Comparison of ENCODE assay signal across 14 cellular contexts in the genomic region with DNA sequence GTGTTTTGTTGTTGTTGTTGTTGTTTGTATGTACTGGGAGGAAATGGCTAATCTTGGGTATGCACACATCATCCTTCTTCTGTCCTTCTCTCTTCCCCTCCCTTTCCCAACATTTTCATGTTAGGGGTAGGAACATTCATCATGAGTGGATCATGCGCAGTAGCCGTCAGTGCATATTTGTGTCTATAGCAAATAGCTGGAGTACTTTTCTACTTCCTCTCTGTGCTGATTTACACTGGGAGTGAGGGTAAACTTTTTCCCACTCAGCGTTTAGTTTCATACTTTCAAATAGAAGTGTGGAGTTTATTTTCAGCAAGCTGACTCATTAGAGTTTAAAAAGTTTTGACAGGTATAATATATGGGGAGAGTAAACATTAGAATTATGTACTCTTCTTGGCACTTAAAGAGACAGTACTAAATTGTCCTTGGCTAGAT.
A peak's percentile ranks its signal among the peaks of the same experiment; 100 is the strongest.
DNase-seq lines count a peak whose midpoint lies in the region; ATAC-seq and TF ChIP-seq lines count a peak whose summit lies in the region.
"Had no signal": no experiment of that assay in that cellular context is flagged by ENCODE, and none has a peak within 500 bp of the region (broad histone marks: within the 10 kb centered on the region; RNA-seq: fewer than 3 reads in every experiment).

No MANE protein-coding gene starts in this region.

- H3K36me3 ChIP-seq in breast epithelium, result no peaks in the 10 kb centered on the region
- no peaks in the 10 kb centered on the region for H3K36me3 ChIP-seq in mammary epithelial cell (ENCODE audit: insufficient read depth, low read length)
- H3K36me3 ChIP-seq in vagina, result no peaks in the 10 kb centered on the region
- H3K36me3 ChIP-seq: SJSA1 had no signal

- in situ Hi-C loops in mammary epithelial cell (cut with MboI; ENCODE audit: low sequenced_read_pairs in 2 of 2), result no loop called here

- TF ChIP-seq CTCF in breast epithelium (IDR thresholded peaks at IDR 0.05) (no peak), mammary epithelial cell (conservative IDR thresholded peaks at IDR 0.05 in 1 of 2, IDR thresholded peaks at IDR 0.05 in 1 of 2; ENCODE audit: extremely low read depth in 1 of 2, insufficient read depth in 1 of 2, low read depth in 1 of 2, low read length in 2 of 2) (no peak), fibroblast of mammary gland (conservative IDR thresholded peaks at IDR 0.05; ENCODE audit: control insufficient read depth, insufficient read depth, low read depth, low read length) (no peak), vagina (IDR thresholded peaks at IDR 0.05) (no peak)

- no peak overlapping the region for H3K9ac ChIP-seq in mammary epithelial cell (ENCODE audit: insufficient read depth, low read length)

- WGBS in mammary epithelial cell (ENCODE audit: low coverage, missing lambda C conversion rate), result 77% methylated on average over 3 of the region's 3 CpGs

- ATAC-seq in HG02973 (IDR thresholded peaks at IDR 0.05; ENCODE audit: unreplicated experiment) (no peak), HG02763 (IDR thresholded peaks at IDR 0.05; ENCODE audit: unreplicated experiment) (no peak)

- H3K4me3 ChIP-seq in breast epithelium (peak overlapping the region; percentile 62 to 77 (median 63)), mammary epithelial cell (replicated peaks in 1 of 3; ENCODE audit: insufficient read depth in 1 of 3, low read depth in 2 of 3, low read length in 3 of 3) (no peak overlapping the region), fibroblast of mammary gland (ENCODE audit: control insufficient read depth, low read depth, low read length) (peak overlapping the region; percentile 44), vagina (peak overlapping the region; percentile 63 to 72)
- H3K4me3 ChIP-seq: A549, SJSA1 had no signal

- DNase-seq in breast epithelium (ENCODE audit: low spot score in 2 of 2) (no peak), mammary epithelial cell (no peak), fibroblast of mammary gland (ENCODE audit: low read depth) (peak; percentile 75), myocyte (ENCODE audit: low read depth) (peak; percentile 74), vagina (ENCODE audit: extremely low spot score in 2 of 2) (no peak), NCI-H1417 (lab: John Stamatoyannopoulos, UW) (no peak)
- DNase-seq: activated CD8-positive, alpha-beta memory T cell treated with anti-CD3 and anti-CD28 coated beads for 24 hours; immature natural killer cell; NCI-H187; stimulated activated CD4-positive, alpha-beta T cell treated with anti-CD3 and anti-CD28 coated beads, Interleukin-12 subunit alpha, Interleukin-12 subunit beta, amount 100 ng/mL, for 4 hours had no signal

- TF ChIP-seq POLR2A in breast epithelium (IDR thresholded peaks at IDR 0.05), result no peak
- no peak for TF ChIP-seq POLR2A in vagina (IDR thresholded peaks at IDR 0.05)

- H3K4me2 ChIP-seq in mammary epithelial cell (ENCODE audit: insufficient read depth, low read depth, low read length), result no peak overlapping the region
- H3K4me2 ChIP-seq: A549 had no signal

- dilution Hi-C loops in mammary epithelial cell (cut with HindIII; ENCODE audit: low sequenced_read_pairs), result no loop called here

- no peaks in the 10 kb centered on the region for H3K4me1 ChIP-seq in breast epithelium
- H3K4me1 ChIP-seq in mammary epithelial cell (ENCODE audit: insufficient read depth, low read length), result peaks cover 8% of the 10 kb centered on the region
- H3K4me1 ChIP-seq in vagina, result peaks cover 15% of the 10 kb centered on the region

- H4K20me1 ChIP-seq in mammary epithelial cell (ENCODE audit: insufficient read depth, low read length), result no peaks in the 10 kb centered on the region

- CTCF ChIA-PET in mammary epithelial cell (lab: Charles Lee; ENCODE audit: low non-redundant PET), result no interaction called here

- H3K9me3 ChIP-seq in breast epithelium, result no peaks in the 10 kb centered on the region
- H3K9me3 ChIP-seq in mammary epithelial cell (replicated peaks; ENCODE audit: insufficient read depth, low read length), result no peaks in the 10 kb centered on the region
- no peaks in the 10 kb centered on the region for H3K9me3 ChIP-seq in vagina
- H3K9me3 ChIP-seq: A549, SJSA1 had no signal

- no peak overlapping the region for H2AFZ ChIP-seq in mammary epithelial cell (ENCODE audit: low read depth, low read length)

- H3K79me2 ChIP-seq in mammary epithelial cell (ENCODE audit: insufficient read depth, low read length), result no peaks in the 10 kb centered on the region

- no peak overlapping the region for H3K27ac ChIP-seq in breast epithelium
- no peak overlapping the region for H3K27ac ChIP-seq in mammary epithelial cell (ENCODE audit: insufficient read depth, low read depth, low read length)
- H3K27ac ChIP-seq in vagina, result peak overlapping the region; percentile 95
- H3K27ac ChIP-seq: A549, SJSA1 had no signal

- intact Hi-C loops in breast epithelium (cut with DNase I; ENCODE audit: low total_unique reads), result no loop called here
- intact Hi-C loops in mammary epithelial cell (cut with micrococcal nuclease), result no loop called here
- intact Hi-C loops in vagina (cut with DNase I), result no loop called here

- BruUV-seq in mammary epithelial cell (replicated peaks; lab: Mats Ljungman, UMichigan), result no TSS peak

- H3K27me3 ChIP-seq in breast epithelium, result peaks cover 0 to 11% of the 10 kb centered on the region in 2 donors
- H3K27me3 ChIP-seq in mammary epithelial cell (ENCODE audit: insufficient read depth, low read length), result peaks cover 15% of the 10 kb centered on the region
- H3K27me3 ChIP-seq in vagina, result no peaks in the 10 kb centered on the region

Comparison
In these comparisons a context has a peak if more than half of its experiments do, and no peak if none do; other contexts are left out.
1. H3K4me3 ChIP-seq: peak in breast epithelium (3 of 3), fibroblast of mammary gland (single experiment) and vagina (2 of 2); none in mammary epithelial cell (0 of 3).
2. DNase-seq: peak in fibroblast of mammary gland (single experiment) and myocyte (single experiment); none in breast epithelium (0 of 2), mammary epithelial cell (single experiment), vagina (0 of 2) and NCI-H1417 (0 of 3).